In genomic region chr6:169253745-169254238, GRCh38 we compare ENCODE assay signal across 9 cellular contexts. TPM values are rescaled to one million over a fixed set of nuclear protein-coding genes. Genes with fewer than 3 reads are reported as not detected.
DNase-seq lines count a peak whose midpoint lies in the region; ATAC-seq, FAIRE-seq and TF ChIP-seq lines count a peak whose summit lies in the region.
"Had no signal": no experiment of that assay in that cellular context is flagged by ENCODE, and none has a peak within 500 bp of the region (broad histone marks: within the 10 kb centered on the region; RNA-seq: fewer than 3 reads in every experiment).

Gene THBS2 (minus strand): TSS chr6:169253846. CDS start chr6:169250784, 3,062 bp downstream.

- no peak for TF ChIP-seq CTCF in H1 (IDR thresholded peaks at IDR 0.05; ENCODE audit: control extremely low read depth in 1 of 3, insufficient read depth in 1 of 3, low read depth in 1 of 3, low read length in 3 of 3)
- TF ChIP-seq CTCF in lung (IDR thresholded peaks at IDR 0.05; ENCODE audit: control extremely low read depth, extremely low read depth) = no peak
- TF ChIP-seq CTCF in subcutaneous adipose tissue (IDR thresholded peaks at IDR 0.05; ENCODE audit: low read depth) = no peak

- H4K91ac ChIP-seq in H1 (replicated peaks; ENCODE audit: insufficient read length, low read length) = peak within 1 kb of the TSS; percentile 22

- peak within 1 kb of the TSS; percentile 28; the same call in 1 of the 2 replicates for H2AFZ ChIP-seq in H1 (ENCODE audit: low read length)

- peak within 1 kb of the TSS; percentile 86; the same call in 1 of the 2 replicates for H2BK5ac ChIP-seq in H1 (ENCODE audit: low read depth, low read length)

- H3K4ac ChIP-seq in H1 (replicated peaks; ENCODE audit: insufficient read length, low read depth, low read length) = no peak within 1 kb of the TSS

- H4K8ac ChIP-seq in H1 (ENCODE audit: extremely low read depth, insufficient read depth, low read length) = no peak within 1 kb of the TSS; the same call in 1 of the 2 replicates

- H2BK120ac ChIP-seq in H1 (replicated peaks; ENCODE audit: low read depth, low read length) = peak within 1 kb of the TSS; percentile 82

- TF ChIP-seq RAD21 in H1 (IDR thresholded peaks at IDR 0.05 in 1 of 2, conservative IDR thresholded peaks at IDR 0.05 in 1 of 2; ENCODE audit: low read depth in 2 of 2, low read length in 2 of 2) = no peak

- CTCF ChIA-PET in H1 (lab: Charles Lee; ENCODE audit: partially characterized antibody) = no interaction called here
- CTCF ChIA-PET in activated CD4-positive, alpha-beta T cell treated with anti-CD3 and anti-CD28 coated beads for 36 hours (lab: Charles Lee) = no interaction called here

- peaks cover 54% of the 10 kb centered on the region for H3K27me3 Mint-ChIP-seq in activated CD4-positive, alpha-beta T cell treated with anti-CD3 and anti-CD28 coated beads for 36 hours

- H3K36me3 ChIP-seq in HUES64 (ENCODE audit: insufficient read depth, low read length) (no peaks in the 10 kb centered on the region), H1 (ENCODE audit: control insufficient read depth in 2 of 4, insufficient read depth in 4 of 4, low read length in 3 of 4) (peaks cover 0 to 2% (median 0%) of the 10 kb centered on the region in 4 experiments; a peak in 1 of 8 replicates), lung (ENCODE audit: control insufficient read depth in 2 of 2, insufficient read depth in 2 of 2, low read length in 2 of 2) (no peaks in the 10 kb centered on the region)

- peak within 1 kb of the TSS; percentile 40 for H3K56ac ChIP-seq in H1 (replicated peaks; ENCODE audit: insufficient read length, low read depth, low read length)

- intact Hi-C loops in activated CD4-positive, alpha-beta T cell treated with anti-CD3 and anti-CD28 coated beads for 36 hours (cut with DNase I, micrococcal nuclease) = no loop called here

- TF ChIP-seq EP300 in H1 (IDR thresholded peaks at IDR 0.05; ENCODE audit: borderline replicate concordance in 1 of 2, low read depth in 2 of 2, low read length in 2 of 2) = no peak

- no peak for FAIRE-seq in H1 (lab: Jason Lieb, UNC)

- no peak within 1 kb of the TSS for H4K5ac ChIP-seq in H1 (ENCODE audit: insufficient read length, low read depth, low read length)

- H3K9ac ChIP-seq in HUES64 (ENCODE audit: low read depth, low read length) (peak within 1 kb of the TSS; percentile 27; the same call in 1 of the 2 replicates), H1 (replicated peaks in 1 of 4; ENCODE audit: extremely low read depth in 1 of 4, low read depth in 3 of 4, low read length in 3 of 4) (no peak within 1 kb of the TSS)

- H3K79me1 ChIP-seq in H1 (ENCODE audit: low read depth, low read length) = no peaks in the 10 kb centered on the region

- H3K23ac ChIP-seq in H1 (ENCODE audit: insufficient read length) = no peak within 1 kb of the TSS

- H3K27me3 ChIP-seq in HUES64 (ENCODE audit: insufficient read depth, low read length) (peaks cover 32% of the 10 kb centered on the region), H1 (replicated peaks in 1 of 4; ENCODE audit: control insufficient read depth in 3 of 4, extremely low read depth in 1 of 4, insufficient read depth in 3 of 4, low read length in 3 of 4) (peaks cover 0 to 13% (median 9%) of the 10 kb centered on the region in 4 experiments; a peak in 5 of 7 replicates), lung (ENCODE audit: control insufficient read depth, insufficient read depth) (no peaks in the 10 kb centered on the region)

- H3K23me2 ChIP-seq in H1 (ENCODE audit: low read depth, low read length) = peaks cover 16% of the 10 kb centered on the region

- H3K4me1 ChIP-seq in HUES64 (ENCODE audit: insufficient read depth, low read length) (peaks cover 48% of the 10 kb centered on the region), H1 (replicated peaks in 1 of 4; ENCODE audit: control insufficient read depth in 3 of 4, insufficient read depth in 4 of 4, low read length in 3 of 4) (peaks cover 15 to 40% (median 23%) of the 10 kb centered on the region in 4 experiments), lung (ENCODE audit: control insufficient read depth in 2 of 2, insufficient read depth in 2 of 2, low read length in 2 of 2) (peaks cover 0 to 7% of the 10 kb centered on the region in 2 donors)

- peak within 1 kb of the TSS; percentile 98 for H2BK20ac ChIP-seq in H1 (ENCODE audit: low read length)

- ATAC-seq in lung (ENCODE audit: insufficient read depth, low FRiP score) = peak; percentile 31
- ATAC-seq in activated CD4-positive, alpha-beta T cell treated with anti-CD3 and anti-CD28 coated beads for 36 hours = no peak
- no peak for ATAC-seq in HG03432 (IDR thresholded peaks at IDR 0.05; ENCODE audit: unreplicated experiment)

- H2BK15ac ChIP-seq in H1 (ENCODE audit: low read length) = peak within 1 kb of the TSS; percentile 53; the same call in 1 of the 2 replicates

- no peak within 1 kb of the TSS for H3K14ac ChIP-seq in H1 (ENCODE audit: insufficient read length)

- no peak for TF ChIP-seq POLR2A in H1 (IDR thresholded peaks at IDR 0.05; ENCODE audit: control extremely low read depth in 1 of 2, low read depth in 2 of 2, low read length in 2 of 2)

- POLR2A ChIA-PET in H1 (lab: Charles Lee; ENCODE audit: partially characterized antibody) = no interaction called here
- POLR2A ChIA-PET in activated CD4-positive, alpha-beta T cell treated with anti-CD3 and anti-CD28 coated beads for 36 hours (lab: Charles Lee) = no interaction called here

- H3K27ac ChIP-seq in HUES64 (ENCODE audit: low read depth, low read length) (no peak within 1 kb of the TSS), H1 (ENCODE audit: low read depth, low read length) (no peak within 1 kb of the TSS), lung (ENCODE audit: low read depth in 1 of 2, low read length in 1 of 2) (peak within 1 kb of the TSS in 1 of 2 donors; percentile 21)

- H3K4me3 Mint-ChIP-seq in activated CD4-positive, alpha-beta T cell treated with anti-CD3 and anti-CD28 coated beads for 36 hours = no peak within 1 kb of the TSS
- H3K4me3 Mint-ChIP-seq: dendritic cell treated with granulocyte-macrophage colony-stimulating factor and Interleukin-4, amounts not matched to agents 40 ng/mL and 50 ng/mL, for 4 days had no signal

- H3K18ac ChIP-seq in H1 (ENCODE audit: extremely low read depth, low read length) = peak within 1 kb of the TSS; percentile 67; the same call in 1 of the 2 replicates

- no peaks in the 10 kb centered on the region for H4K20me1 ChIP-seq in H1 (replicated peaks in 1 of 2; ENCODE audit: control insufficient read depth in 1 of 2, insufficient read depth in 2 of 2, low read length in 2 of 2)

- H2AK5ac ChIP-seq in H1 (ENCODE audit: low read depth, low read length) = no peak within 1 kb of the TSS

- H3K4me3 ChIP-seq in HUES64 (ENCODE audit: low read length) = peak within 1 kb of the TSS; percentile 58
- H3K4me3 ChIP-seq in H1 (ENCODE audit: extremely low read depth in 1 of 4, insufficient read depth in 2 of 4, low read depth in 3 of 4, low read length in 4 of 4) = peak within 1 kb of the TSS; percentile 15 to 61 (median 52); a peak in 7 of 8 replicates
- peak within 1 kb of the TSS; percentile 8 for H3K4me3 ChIP-seq in lung

- peak within 1 kb of the TSS; percentile 73 to 74 for H3K4me2 ChIP-seq in H1 (ENCODE audit: insufficient read depth in 1 of 2, low read depth in 2 of 2, low read length in 2 of 2)

- H3K27ac Mint-ChIP-seq in activated CD4-positive, alpha-beta T cell treated with anti-CD3 and anti-CD28 coated beads for 36 hours = no peak within 1 kb of the TSS
- H3K27ac Mint-ChIP-seq: dendritic cell treated with granulocyte-macrophage colony-stimulating factor and Interleukin-4, amounts not matched to agents 40 ng/mL and 50 ng/mL, for 4 days had no signal

- no peaks in the 10 kb centered on the region for H3K36me3 Mint-ChIP-seq in activated CD4-positive, alpha-beta T cell treated with anti-CD3 and anti-CD28 coated beads for 36 hours (ENCODE audit: low read depth)

- H3K9me3 Mint-ChIP-seq in activated CD4-positive, alpha-beta T cell treated with anti-CD3 and anti-CD28 coated beads for 36 hours (ENCODE audit: low read depth) = no peaks in the 10 kb centered on the region

- H3K9me3 ChIP-seq in HUES64 (ENCODE audit: insufficient read depth, low read depth, low read length) (no peaks in the 10 kb centered on the region), H1 (ENCODE audit: insufficient read depth in 2 of 2, low read depth in 1 of 2, low read length in 1 of 2) (no peaks in the 10 kb centered on the region), lung (ENCODE audit: control insufficient read depth in 2 of 2, insufficient read depth in 1 of 2, low read length in 1 of 2) (peaks cover 0 to 5% of the 10 kb centered on the region in 2 donors)

- 7% methylated on average over 21 of the region's 21 CpGs for WGBS in HUES64
- WGBS in H1 (ENCODE audit: extremely low coverage in 1 of 2, insufficient coverage in 1 of 2, insufficient read length in 1 of 2, insufficient replicate concordance in 2 of 2, low coverage in 1 of 2, low lambda C conversion rate in 2 of 2, missing lambda C conversion rate in 1 of 2), 2 experiments = 7% methylated on average over 21 of the region's 21 CpGs; no CpG with 5 or more reads in 1 of the 2 experiments
- WGBS in lung, 2 donors = 6 to 7% methylated on average over 21 of the region's 21 CpGs

- peak within 1 kb of the TSS; percentile 89; the same call in 1 of the 2 replicates for H2BK12ac ChIP-seq in H1 (ENCODE audit: low read depth, low read length)

- DNase-seq in H1 (ENCODE audit: low read depth in 1 of 2, low spot score in 2 of 2) = peak in 1 of 2 experiments; percentile 57
- no peak for DNase-seq in lung (ENCODE audit: low spot score)
- DNase-seq in NCI-H2196 treated with DMSO at 0.1 percent for 48 hours (lab: John Stamatoyannopoulos, UW; ENCODE audit: unreplicated experiment) = no peak
- DNase-seq in activated CD4-positive, alpha-beta T cell treated with anti-CD3 and anti-CD28 coated beads for 36 hours = no peak
- no peak for DNase-seq in NCI-H345 treated with DMSO at 0.1 percent for 48 hours (lab: John Stamatoyannopoulos, UW; ENCODE audit: unreplicated experiment)

- no peaks in the 10 kb centered on the region for H3K79me2 ChIP-seq in H1 (ENCODE audit: control insufficient read depth in 1 of 2, insufficient read depth in 2 of 2, low read length in 2 of 2)

- H3K4me1 Mint-ChIP-seq in activated CD4-positive, alpha-beta T cell treated with anti-CD3 and anti-CD28 coated beads for 36 hours = peaks cover 18% of the 10 kb centered on the region

RNA-seq across cellular contexts. Expression of gene THBS2, which starts in this region (rescaled TPM):
- polyA plus RNA-seq in HUES64 (2013, experiment 1 of 2) = 14.0 TPM
- polyA plus RNA-seq in HUES64 (2013, experiment 2 of 2) = 10.1 TPM
- 22.5 and 23.3 TPM in 2 replicates for total RNA-seq in H1 (2021; fragmentation: NEBNext Ultra II Directional; extraction: Animal tissue kit (Norgen Biotek cat#: 25700))
- polyA plus RNA-seq in H1 (2011; rRNA removed) (11.0 and 14.5 TPM in 2 replicates), lung (10 to 100 TPM in 1 of 2 donors, 1 to 10 TPM in 1; 5.5 to 15.1 TPM)
- 13.2 TPM for polyA plus RNA-seq in H1 (2011; cell fraction: cytosol; rRNA removed)
- polyA plus RNA-seq in H1 (2011; cell fraction: nucleus; rRNA removed) = 33.1 TPM
- 9.6 to 12.8 TPM (median 11.3 TPM) in 4 replicates for polyA plus RNA-seq in H1 (2012, experiment 1 of 2)
- 3.1 TPM for polyA plus RNA-seq in H1 (2012, experiment 2 of 2)
- 21.3 TPM for polyA plus RNA-seq in H1 (2013, experiment 1 of 2)
- 17.4 TPM for polyA plus RNA-seq in H1 (2013, experiment 2 of 2)
- polyA minus RNA-seq in H1 (2011; rRNA and poly(A)+ RNA removed) = 23.9 and 27.8 TPM in 2 replicates
- 17.0 TPM for polyA minus RNA-seq in H1 (2011; cell fraction: cytosol; rRNA and poly(A)+ RNA removed)
- polyA minus RNA-seq in H1 (2011; cell fraction: nucleus; rRNA and poly(A)+ RNA removed) = 19.3 TPM
- total RNA-seq in lung (10 to 100 TPM; 33.2 to 35.4 TPM), subcutaneous adipose tissue (10 to 100 TPM; 43.5 to 97.0 (median 89.0) TPM)
- not detected for total RNA-seq in activated CD4-positive, alpha-beta T cell treated with anti-CD3 and anti-CD28 coated beads for 36 hours

Comparison
In these comparisons a context has a peak if more than half of its experiments do, and no peak if none do; other contexts are left out.
1. RNA of gene THBS2 (total RNA-seq): 43.5 to 97.0 TPM in subcutaneous adipose tissue, 33.2 to 35.4 TPM in lung and 22.5 to 23.3 TPM in H1; not detected in activated CD4-positive, alpha-beta T cell treated with anti-CD3 and anti-CD28 coated beads for 36 hours; every median in the first group is over 10 times any median in the second.
2. H3K4me3 ChIP-seq: peak in every context shown above with its lines; median percentile 58 in HUES64; 52 in H1; 8 in lung.